Comparison of ENCODE assay signal across 8 cellular contexts in the genomic region with DNA sequence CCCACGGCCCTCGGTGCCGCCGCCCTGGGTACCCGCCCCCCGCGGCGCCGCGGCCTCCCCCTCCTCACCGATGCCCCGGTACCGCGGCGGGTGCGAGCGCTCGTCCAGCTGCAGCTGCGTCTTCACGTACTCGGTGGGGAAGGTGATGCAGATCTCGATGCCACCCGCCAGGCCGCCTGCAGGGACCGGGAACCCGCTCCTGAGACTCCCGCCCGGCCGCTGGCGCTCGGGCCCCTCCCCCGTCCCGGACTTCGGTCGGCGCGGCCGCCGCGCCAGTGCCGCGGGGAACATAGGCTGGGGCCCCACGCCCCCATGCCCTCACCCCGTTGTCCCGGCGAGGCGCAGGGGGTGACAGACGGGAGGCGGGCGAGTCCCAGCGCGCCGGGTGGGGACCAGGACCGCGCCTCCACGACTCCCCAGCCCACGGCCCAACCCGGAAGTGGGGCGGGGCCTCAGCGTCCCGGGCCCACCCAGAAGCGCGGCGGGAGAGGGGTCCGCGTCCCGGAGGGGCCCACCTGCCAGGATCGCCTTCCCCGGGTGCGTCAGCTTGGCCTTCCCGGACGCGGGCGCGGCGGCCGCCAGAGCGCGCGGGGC. TPM values are rescaled to one million over a fixed set of nuclear protein-coding genes. Genes with fewer than 3 reads are reported as not detected.
DNase-seq lines count a peak whose midpoint lies in the region; ATAC-seq and TF ChIP-seq lines count a peak whose summit lies in the region.

No MANE protein-coding gene starts in this region.

- peaks cover 2 to 3% of the 10 kb centered on the region in 2 donors for H3K36me3 Mint-ChIP-seq in CD14-positive monocyte

- peak overlapping the region; percentile 73 for H2AFZ ChIP-seq in parathyroid adenoma

- no peaks in the 10 kb centered on the region for H3K36me3 ChIP-seq in parathyroid adenoma (ENCODE audit: control insufficient read depth, insufficient read depth, low read length)

- H3K27ac Mint-ChIP-seq in CD14-positive monocyte: no peak overlapping the region

- no peaks in the 10 kb centered on the region for H3K27me3 ChIP-seq in parathyroid adenoma (ENCODE audit: control insufficient read depth, insufficient read depth, low read length)

- peak; percentile 26 for ATAC-seq in HG02571 (IDR thresholded peaks at IDR 0.05; ENCODE audit: unreplicated experiment)

- H3K9me3 ChIP-seq in parathyroid adenoma (ENCODE audit: control insufficient read depth, low read length): no peaks in the 10 kb centered on the region

- peak overlapping the region; percentile 28 for H3K9ac ChIP-seq in parathyroid adenoma

- peak overlapping the region; percentile 63 for H3K27ac ChIP-seq in parathyroid adenoma

- no peaks in the 10 kb centered on the region for H3K79me2 ChIP-seq in parathyroid adenoma

- peaks cover 0 to 2% (median 0%) of the 10 kb centered on the region in 7 donors for H3K9me3 Mint-ChIP-seq in CD14-positive monocyte

- peak overlapping the region in 1 of 2 donors; percentile 55 for H3K4me3 Mint-ChIP-seq in CD14-positive monocyte

- TF ChIP-seq CTCF in parathyroid adenoma (IDR thresholded peaks at IDR 0.05) (no peak), CD14-positive monocyte (IDR thresholded peaks at IDR 0.05) (no peak)

- DNase-seq in NCI-H1436 (lab: John Stamatoyannopoulos, UW): peak; percentile 49
- no peak for DNase-seq in NCI-H1436 treated with DMSO at 0.1 percent for 48 hours (lab: John Stamatoyannopoulos, UW)
- peak; percentile 57 for DNase-seq in NCI-H2171 treated with DMSO at 0.1 percent for 48 hours (lab: John Stamatoyannopoulos, UW)
- DNase-seq in activated naive CD4-positive, alpha-beta T cell treated with Interleukin-2 at 50 U/mL for 16 hours: peak; percentile 61
- DNase-seq in head of caudate nucleus: peak in 31 of 42 donors; percentile 8 to 70 (median 44)
- no peak for DNase-seq in CD14-positive monocyte (ENCODE audit: low spot score)

- H3K4me2 ChIP-seq in parathyroid adenoma (ENCODE audit: low read length): peak overlapping the region; percentile 81

- intact Hi-C loops in head of caudate nucleus (cut with DNase I): loop anchor here (2.0 to 5.0 kb wide), 3 partner anchors 36 to 254 kb away; a partner anchor contains a TSS
- intact Hi-C loops in CD14-positive monocyte (cut with micrococcal nuclease): loop anchor here (2.0 to 5.0 kb wide), 2 partner anchors 114 to 115 kb away; a partner anchor contains a TSS

- H3K4me1 Mint-ChIP-seq in CD14-positive monocyte: peaks cover 28% of the 10 kb centered on the region

- peak overlapping the region; percentile 70 for H3K4me3 ChIP-seq in parathyroid adenoma (ENCODE audit: low read depth, low read length)

- H3K4me1 ChIP-seq in parathyroid adenoma: no peaks in the 10 kb centered on the region

- peaks cover 0 to 2% (median 2%) of the 10 kb centered on the region in 3 donors for H3K27me3 Mint-ChIP-seq in CD14-positive monocyte (ENCODE audit: low read depth in 3 of 3)

RNA-seq across cellular contexts. Expression of a gene that starts 0.4 kb away (rescaled TPM):
- polyA plus RNA-seq in CD14-positive monocyte: 10 to 100 TPM; 35.1 to 37.4 TPM

RNA-seq across cellular contexts. Expression of a gene that starts 28.1 kb away (rescaled TPM):
- polyA plus RNA-seq in CD14-positive monocyte: not detected

RNA-seq across cellular contexts. Expression of a gene that starts 33.7 kb away (rescaled TPM):
- polyA plus RNA-seq in CD14-positive monocyte: 1 to 10 TPM; 4.0 to 5.5 TPM

RNA-seq across cellular contexts. Expression of a gene that starts 47.1 kb away (rescaled TPM):
- polyA plus RNA-seq in CD14-positive monocyte: not detected

RNA-seq across cellular contexts. Expression of a gene that starts 56.0 kb away (rescaled TPM):
- 10 to 100 TPM; 28.9 to 37.0 TPM for polyA plus RNA-seq in CD14-positive monocyte

Comparison
In these comparisons a context has a peak if more than half of its experiments do, and no peak if none do; other contexts are left out.
1. DNase-seq: peak in NCI-H1436 (single experiment), NCI-H2171 treated with DMSO at 0.1 percent for 48 hours (single experiment), activated naive CD4-positive, alpha-beta T cell treated with Interleukin-2 at 50 U/mL for 16 hours (single experiment) and head of caudate nucleus (31 of 42); none in NCI-H1436 treated with DMSO at 0.1 percent for 48 hours (single experiment) and CD14-positive monocyte (single experiment).